ENCODE assay signal across 8 cellular contexts in the genomic region with DNA sequence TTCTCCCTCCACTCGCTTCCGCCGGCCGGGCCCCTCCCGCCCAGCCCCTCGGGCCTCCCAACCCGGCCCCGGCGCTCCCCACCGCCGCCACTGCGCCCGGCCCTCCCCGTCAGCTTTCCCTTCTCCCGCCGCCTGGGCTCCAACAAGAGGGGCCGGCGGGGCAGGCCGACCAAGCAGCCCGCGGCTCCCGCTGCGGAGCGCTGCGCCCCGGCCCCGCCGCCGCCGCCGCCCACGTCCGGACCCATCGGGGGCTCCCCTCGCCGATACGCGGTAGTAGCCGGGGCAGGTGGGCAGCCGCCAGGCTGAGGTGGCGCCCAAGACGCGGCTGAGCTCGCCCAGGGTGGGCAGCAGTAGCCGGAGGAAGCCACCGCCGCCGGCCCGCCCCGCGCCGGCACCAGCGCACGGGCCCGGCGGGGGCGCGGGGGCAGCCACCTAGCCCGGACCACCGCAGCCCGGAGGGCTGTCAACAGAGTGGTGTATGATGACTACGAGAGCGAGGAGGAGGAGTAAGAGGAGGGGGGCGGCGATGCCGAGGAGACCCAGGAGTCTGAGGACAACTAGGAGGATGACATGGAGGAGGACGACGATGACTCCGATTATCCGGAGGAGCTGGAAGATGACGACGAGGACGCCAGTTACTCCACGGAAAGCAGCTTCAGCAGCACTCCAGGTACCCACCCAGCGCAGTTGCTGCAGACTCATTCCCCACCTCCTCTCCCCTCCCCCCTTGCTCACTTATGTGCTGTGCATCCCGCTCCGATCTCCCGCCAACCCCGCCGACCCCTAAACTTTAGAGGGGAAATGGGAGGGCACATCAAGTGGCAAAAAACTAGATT.
DNase-seq lines count a peak whose midpoint lies in the region; ATAC-seq lines count a peak whose summit lies in the region.

No MANE protein-coding gene starts in this region.

- H3K9me3 ChIP-seq in mucosa of rectum (ENCODE audit: control insufficient read depth in 2 of 2, low read length in 2 of 2), result no peaks in the 10 kb centered on the region

- H3K4me1 ChIP-seq in mucosa of rectum (ENCODE audit: control insufficient read depth in 2 of 2, insufficient read depth in 2 of 2, low read length in 2 of 2), result peaks cover 3 to 7% of the 10 kb centered on the region in 2 donors

- H3K36me3 ChIP-seq in mucosa of rectum (ENCODE audit: control insufficient read depth in 2 of 2, insufficient read depth in 2 of 2, low read length in 2 of 2), result no peaks in the 10 kb centered on the region

- peak; percentile 39 for ATAC-seq in HG02759 (IDR thresholded peaks at IDR 0.05; ENCODE audit: unreplicated experiment)
- ATAC-seq in stimulated activated naive CD8-positive, alpha-beta T cell treated with anti-CD3 and anti-CD28 coated beads, Interleukin-15, Interleukin-2, amounts not matched to agents 100 U/mL and 50 U/mL, for 24 hours, result peak; percentile 51

- H3K9ac ChIP-seq in mucosa of rectum (ENCODE audit: low read depth in 1 of 2, low read length in 2 of 2), result peak overlapping the region; percentile 87 to 89

- H3K27ac ChIP-seq in epithelial cell of prostate (peak overlapping the region; percentile 20), mucosa of rectum (ENCODE audit: low read depth in 2 of 2, low read length in 2 of 2) (peak overlapping the region; percentile 37 to 61)

- no peaks in the 10 kb centered on the region for H3K27me3 ChIP-seq in mucosa of rectum (ENCODE audit: control insufficient read depth in 2 of 2, insufficient read depth in 2 of 2, low read length in 2 of 2)

- H3K4me3 ChIP-seq in mucosa of rectum (ENCODE audit: low read length in 2 of 2), result peak overlapping the region; percentile 98 to 99

- DNase-seq in NCI-H1436 (lab: John Stamatoyannopoulos, UW) (peak; percentile 48), NCI-H1436 treated with DMSO at 0.1 percent for 48 hours (lab: John Stamatoyannopoulos, UW) (no peak), NCI-H2171 (lab: John Stamatoyannopoulos, UW) (peak; percentile 70), epithelial cell of prostate (ENCODE audit: low read depth, low spot score) (no peak)
- DNase-seq in activated CD8-positive, alpha-beta memory T cell treated with anti-CD3 and anti-CD28 coated beads, Interleukin-2, amount 50 U/mL, for 1 hour (ENCODE audit: extremely low read depth), result peak; percentile 12
- peak; percentile 58 for DNase-seq in stimulated activated naive CD8-positive, alpha-beta T cell treated with anti-CD3 and anti-CD28 coated beads, Interleukin-15, Interleukin-2, amounts not matched to agents 100 U/mL and 50 U/mL, for 24 hours

Comparison
In these comparisons a context has a peak if more than half of its experiments do, and no peak if none do; other contexts are left out.
1. DNase-seq: peak in NCI-H1436 (single experiment), NCI-H2171 (single experiment), activated CD8-positive, alpha-beta memory T cell treated with anti-CD3 and anti-CD28 coated beads, Interleukin-2, amount 50 U/mL, for 1 hour (single experiment) and stimulated activated naive CD8-positive, alpha-beta T cell treated with anti-CD3 and anti-CD28 coated beads, Interleukin-15, Interleukin-2, amounts not matched to agents 100 U/mL and 50 U/mL, for 24 hours (single experiment); none in NCI-H1436 treated with DMSO at 0.1 percent for 48 hours (single experiment) and epithelial cell of prostate (single experiment).